ENCODE assay signal across 22 cellular contexts in the genomic region with DNA sequence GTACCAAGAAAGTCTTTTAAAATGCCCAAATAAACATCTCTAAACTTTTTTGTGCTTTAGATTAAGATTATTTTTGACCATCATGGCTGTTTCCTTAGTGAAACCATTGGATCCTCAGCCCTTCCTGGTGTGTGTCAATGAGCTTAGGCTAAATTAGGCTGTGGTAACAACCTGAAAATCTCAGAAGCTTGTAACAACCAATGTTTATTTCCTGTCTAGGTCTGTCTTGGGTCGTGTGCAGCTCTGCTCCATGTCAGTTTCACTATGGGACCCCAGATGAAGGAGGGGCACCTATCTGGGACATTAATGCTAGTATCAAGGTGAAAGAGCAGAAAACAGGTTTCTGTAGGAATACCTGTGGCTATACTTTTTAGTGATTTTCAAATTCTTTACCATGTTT. TPM values are rescaled to one million over a fixed set of nuclear protein-coding genes. Genes with fewer than 3 reads are reported as not detected.
DNase-seq lines count a peak whose midpoint lies in the region; ATAC-seq and TF ChIP-seq lines count a peak whose summit lies in the region.
"Had no signal": no experiment of that assay in that cellular context is flagged by ENCODE, and none has a peak within 500 bp of the region (broad histone marks: within the 10 kb centered on the region; RNA-seq: fewer than 3 reads in every experiment).

No MANE protein-coding gene starts in this region.

- no peak overlapping the region for H3K27ac Mint-ChIP-seq in activated naive CD8-positive, alpha-beta T cell treated with anti-CD3 and anti-CD28 coated beads, Interleukin-2, amount 10 ng/mL, durations not matched to agents 7 days and 5 days
- no peak overlapping the region for H3K27ac Mint-ChIP-seq in activated naive CD8-positive, alpha-beta T cell treated with anti-CD3 and anti-CD28 coated beads, Interleukin-2, amount 50 U/mL, for 24 hours
- H3K27ac Mint-ChIP-seq: activated CD4-positive, alpha-beta memory T cell treated with anti-CD3 and anti-CD28 coated beads for 36 hours; activated naive CD8-positive, alpha-beta T cell; B cell; T-helper 1 cell treated with Interleukin-12 subunit alpha and Interleukin-12 subunit beta and Interleukin-4 antibody, amounts not matched to agents 30 μg/mL and 1 μg/mL, for 36 hours had no signal

- DNase-seq in activated naive CD8-positive, alpha-beta T cell treated with anti-CD3 and anti-CD28 coated beads, Interleukin-2, amount 10 ng/mL, durations not matched to agents 7 days and 5 days = no peak
- DNase-seq in activated naive CD8-positive, alpha-beta T cell treated with anti-CD3 and anti-CD28 coated beads, Interleukin-2, amount 50 U/mL, for 24 hours = no peak
- DNase-seq in NCI-H2171 treated with DMSO at 0.1 percent for 48 hours (lab: John Stamatoyannopoulos, UW) = no peak
- no peak for DNase-seq in GM19238 (ENCODE audit: insufficient read length, low spot score)
- DNase-seq in right atrium auricular region (ENCODE audit: low spot score) = no peak
- DNase-seq: 8988T; activated CD4-positive, alpha-beta memory T cell treated with anti-CD3 and anti-CD28 coated beads for 36 hours; activated T-cell treated with anti-CD3 and anti-CD28 coated beads, Interleukin-2, amount 50 U/mL, for 48 hours; body of pancreas; GOT3; lower lobe of right lung; NCI-H2081; NCI-H526 treated with DMSO at 0.1 percent for 48 hours; SHP77; WERI-Rb-1 had no signal

- no peak for TF ChIP-seq POLR2A in gastroesophageal sphincter (IDR thresholded peaks at IDR 0.05)

- H3K36me3 Mint-ChIP-seq in activated naive CD8-positive, alpha-beta T cell treated with anti-CD3 and anti-CD28 coated beads, Interleukin-2, amount 10 ng/mL, durations not matched to agents 7 days and 5 days = peaks cover 2% of the 10 kb centered on the region
- H3K36me3 Mint-ChIP-seq in activated naive CD8-positive, alpha-beta T cell treated with anti-CD3 and anti-CD28 coated beads, Interleukin-2, amount 50 U/mL, for 24 hours (ENCODE audit: low read depth) = no peaks in the 10 kb centered on the region
- H3K36me3 Mint-ChIP-seq: activated CD4-positive, alpha-beta memory T cell treated with anti-CD3 and anti-CD28 coated beads for 36 hours; activated naive CD8-positive, alpha-beta T cell had no signal

- no peak for TF ChIP-seq CTCF in gastroesophageal sphincter (IDR thresholded peaks at IDR 0.05)
- no peak for TF ChIP-seq CTCF in right atrium auricular region (IDR thresholded peaks at IDR 0.05)

- no peak for TF ChIP-seq EP300 in gastroesophageal sphincter (IDR thresholded peaks at IDR 0.05)

- no peaks in the 10 kb centered on the region for H3K4me1 ChIP-seq in gastroesophageal sphincter
- H3K4me1 ChIP-seq in right atrium auricular region = no peaks in the 10 kb centered on the region
- H3K4me1 ChIP-seq: body of pancreas, lower lobe of right lung had no signal

- H3K4me1 Mint-ChIP-seq in activated naive CD8-positive, alpha-beta T cell treated with anti-CD3 and anti-CD28 coated beads, Interleukin-2, amount 10 ng/mL, durations not matched to agents 7 days and 5 days = peaks cover 10% of the 10 kb centered on the region
- peaks cover 5% of the 10 kb centered on the region for H3K4me1 Mint-ChIP-seq in activated naive CD8-positive, alpha-beta T cell treated with anti-CD3 and anti-CD28 coated beads, Interleukin-2, amount 50 U/mL, for 24 hours

- H3K9me3 ChIP-seq in gastroesophageal sphincter (no peaks in the 10 kb centered on the region), right atrium auricular region (no peaks in the 10 kb centered on the region)
- H3K9me3 ChIP-seq: body of pancreas, lower lobe of right lung had no signal

- no peaks in the 10 kb centered on the region for H3K27me3 Mint-ChIP-seq in activated naive CD8-positive, alpha-beta T cell treated with anti-CD3 and anti-CD28 coated beads, Interleukin-2, amount 10 ng/mL, durations not matched to agents 7 days and 5 days
- H3K27me3 Mint-ChIP-seq in activated naive CD8-positive, alpha-beta T cell treated with anti-CD3 and anti-CD28 coated beads, Interleukin-2, amount 50 U/mL, for 24 hours = no peaks in the 10 kb centered on the region
- H3K27me3 Mint-ChIP-seq: activated CD4-positive, alpha-beta memory T cell treated with anti-CD3 and anti-CD28 coated beads for 36 hours; activated naive CD8-positive, alpha-beta T cell; B cell; IgD-negative memory B cell had no signal

- peak overlapping the region; percentile 14 for H3K4me3 Mint-ChIP-seq in activated naive CD8-positive, alpha-beta T cell treated with anti-CD3 and anti-CD28 coated beads, Interleukin-2, amount 10 ng/mL, durations not matched to agents 7 days and 5 days
- H3K4me3 Mint-ChIP-seq in activated naive CD8-positive, alpha-beta T cell treated with anti-CD3 and anti-CD28 coated beads, Interleukin-2, amount 50 U/mL, for 24 hours = no peak overlapping the region
- H3K4me3 Mint-ChIP-seq: activated CD4-positive, alpha-beta memory T cell treated with anti-CD3 and anti-CD28 coated beads for 36 hours; activated naive CD8-positive, alpha-beta T cell; B cell; IgD-negative memory B cell; T-helper 1 cell treated with Interleukin-12 subunit alpha and Interleukin-12 subunit beta and Interleukin-4 antibody, amounts not matched to agents 30 μg/mL and 1 μg/mL, for 36 hours had no signal

- peak; percentile 54 for ATAC-seq in activated naive CD8-positive, alpha-beta T cell treated with anti-CD3 and anti-CD28 coated beads, Interleukin-2, amount 10 ng/mL, durations not matched to agents 7 days and 5 days (ENCODE audit: low read depth)
- ATAC-seq in activated naive CD8-positive, alpha-beta T cell treated with anti-CD3 and anti-CD28 coated beads, Interleukin-2, amount 50 U/mL, for 24 hours = no peak
- ATAC-seq in GM21825 (IDR thresholded peaks at IDR 0.05; ENCODE audit: unreplicated experiment) (peak; percentile 72), HG03196 (IDR thresholded peaks at IDR 0.05; ENCODE audit: unreplicated experiment) (peak; percentile 64), gastroesophageal sphincter (no peak)
- ATAC-seq: body of pancreas, lower lobe of right lung had no signal

- no peaks in the 10 kb centered on the region for H3K36me3 ChIP-seq in gastroesophageal sphincter
- H3K36me3 ChIP-seq in right atrium auricular region = no peaks in the 10 kb centered on the region
- H3K36me3 ChIP-seq: lower lobe of right lung, WERI-Rb-1 had no signal

- H3K4me3 ChIP-seq in gastroesophageal sphincter (no peak overlapping the region), right atrium auricular region (no peak overlapping the region)
- H3K4me3 ChIP-seq: body of pancreas, lower lobe of right lung had no signal

- H3K27me3 ChIP-seq in gastroesophageal sphincter (no peaks in the 10 kb centered on the region), right atrium auricular region (no peaks in the 10 kb centered on the region)
- H3K27me3 ChIP-seq: body of pancreas had no signal

- H3K27ac ChIP-seq in gastroesophageal sphincter (no peak overlapping the region), right atrium auricular region (no peak overlapping the region)
- H3K27ac ChIP-seq: body of pancreas, lower lobe of right lung, WERI-Rb-1 had no signal

- 23 to 33% methylated on average over 1 of the region's 1 CpG for WGBS in gastroesophageal sphincter (ENCODE audit: low coverage in 1 of 2), 2 donors

- POLR2A ChIA-PET in activated naive CD8-positive, alpha-beta T cell treated with anti-CD3 and anti-CD28 coated beads, Interleukin-2, amount 10 ng/mL, durations not matched to agents 7 days and 5 days (lab: Charles Lee) = interaction anchor here (1.0 kb wide), 1 partner anchor 49 kb away, joined by 3 read pairs; no protein-coding TSS in a partner anchor

- peaks cover 2% of the 10 kb centered on the region for H3K9me3 Mint-ChIP-seq in activated naive CD8-positive, alpha-beta T cell treated with anti-CD3 and anti-CD28 coated beads, Interleukin-2, amount 10 ng/mL, durations not matched to agents 7 days and 5 days
- no peaks in the 10 kb centered on the region for H3K9me3 Mint-ChIP-seq in activated naive CD8-positive, alpha-beta T cell treated with anti-CD3 and anti-CD28 coated beads, Interleukin-2, amount 50 U/mL, for 24 hours
- H3K9me3 Mint-ChIP-seq: activated CD4-positive, alpha-beta memory T cell treated with anti-CD3 and anti-CD28 coated beads for 36 hours; IgD-negative memory B cell; T-helper 1 cell treated with Interleukin-12 subunit alpha and Interleukin-12 subunit beta and Interleukin-4 antibody, amounts not matched to agents 30 μg/mL and 1 μg/mL, for 36 hours had no signal

RNA-seq across cellular contexts. Expression of gene KCNMB4, which starts 49.9 kb away (rescaled TPM):
- total RNA-seq in activated naive CD8-positive, alpha-beta T cell treated with anti-CD3 and anti-CD28 coated beads, Interleukin-2, amount 10 ng/mL, durations not matched to agents 7 days and 5 days = 1 to 10 TPM in 1 of 2 experiments, under 1 TPM in 1; 0.74 to 1.4 TPM
- total RNA-seq in gastroesophageal sphincter = 1 to 10 TPM; 4.0 to 7.2 (median 5.8) TPM
- total RNA-seq in right atrium auricular region = 1 to 10 TPM; 2.8 to 3.2 TPM

Comparison
In these comparisons a context has a peak if more than half of its experiments do, and no peak if none do; other contexts are left out.
1. ATAC-seq: peak in activated naive CD8-positive, alpha-beta T cell treated with anti-CD3 and anti-CD28 coated beads, Interleukin-2, amount 10 ng/mL, durations not matched to agents 7 days and 5 days (single experiment), GM21825 (single experiment) and HG03196 (single experiment); none in activated naive CD8-positive, alpha-beta T cell treated with anti-CD3 and anti-CD28 coated beads, Interleukin-2, amount 50 U/mL, for 24 hours (single experiment) and gastroesophageal sphincter (single experiment).